Comparison of ENCODE assay signal across 19 cellular contexts in genomic region chrX:25014366-25014838, GRCh38. TPM values are rescaled to one million over a fixed set of nuclear protein-coding genes. Genes with fewer than 3 reads are reported as not detected.
DNase-seq lines count a peak whose midpoint lies in the region; ATAC-seq and TF ChIP-seq lines count a peak whose summit lies in the region.
"Had no signal": no experiment of that assay in that cellular context is flagged by ENCODE, and none has a peak within 500 bp of the region (broad histone marks: within the 10 kb centered on the region; RNA-seq: fewer than 3 reads in every experiment).

No MANE protein-coding gene starts in this region.

- no peaks in the 10 kb centered on the region for H3K36me3 Mint-ChIP-seq in CD4-positive, CD25-positive, alpha-beta regulatory T cell
- H3K36me3 Mint-ChIP-seq in Caco-2 (ENCODE audit: insufficient read depth, unreplicated experiment) (peaks cover 6% of the 10 kb centered on the region), neural crest cell (ENCODE audit: low read depth) (no peaks in the 10 kb centered on the region)
- H3K36me3 Mint-ChIP-seq in central memory CD8-positive, alpha-beta T cell (ENCODE audit: insufficient read depth): peaks cover 3% of the 10 kb centered on the region

- peaks cover 85% of the 10 kb centered on the region for H3K27me3 Mint-ChIP-seq in CD4-positive, CD25-positive, alpha-beta regulatory T cell
- peaks cover 15% of the 10 kb centered on the region for H3K27me3 Mint-ChIP-seq in Caco-2 (ENCODE audit: insufficient read depth, unreplicated experiment)
- H3K27me3 Mint-ChIP-seq in central memory CD8-positive, alpha-beta T cell: peaks cover 72% of the 10 kb centered on the region
- peaks cover 96% of the 10 kb centered on the region for H3K27me3 Mint-ChIP-seq in neural crest cell (ENCODE audit: low read depth)

- ATAC-seq in CD4-positive, CD25-positive, alpha-beta regulatory T cell (ENCODE audit: low read depth in 2 of 2): no peak
- no peak for ATAC-seq in central memory CD8-positive, alpha-beta T cell (replicated peaks; ENCODE audit: extremely low read depth, poor library complexity, severe bottlenecking)
- no peak for ATAC-seq in HG03039 (IDR thresholded peaks at IDR 0.05; ENCODE audit: unreplicated experiment)

- no peaks in the 10 kb centered on the region for H3K36me3 ChIP-seq in CD4-positive, CD25-positive, alpha-beta regulatory T cell (ENCODE audit: control insufficient read depth, insufficient read depth, low read length)
- no peaks in the 10 kb centered on the region for H3K36me3 ChIP-seq in Caco-2 (ENCODE audit: control insufficient read depth, insufficient read depth, low read length)
- H3K36me3 ChIP-seq: tibial artery had no signal

- no peaks in the 10 kb centered on the region for H3K9me3 ChIP-seq in CD4-positive, CD25-positive, alpha-beta regulatory T cell (ENCODE audit: control insufficient read depth in 2 of 2, low read length in 2 of 2)
- no peaks in the 10 kb centered on the region for H3K9me3 ChIP-seq in Caco-2

- no peak overlapping the region for H3K27ac Mint-ChIP-seq in CD4-positive, CD25-positive, alpha-beta regulatory T cell
- no peak overlapping the region for H3K27ac Mint-ChIP-seq in Caco-2 (ENCODE audit: unreplicated experiment)
- H3K27ac Mint-ChIP-seq in central memory CD8-positive, alpha-beta T cell (ENCODE audit: low read depth): peak overlapping the region; percentile 85
- H3K27ac Mint-ChIP-seq in neural crest cell (ENCODE audit: unreplicated experiment): no peak overlapping the region

- H3K4me1 Mint-ChIP-seq in CD4-positive, CD25-positive, alpha-beta regulatory T cell: peaks cover 2 to 43% (median 12%) of the 10 kb centered on the region in 4 donors
- H3K4me1 Mint-ChIP-seq in Caco-2 (ENCODE audit: low read depth, unreplicated experiment): no peaks in the 10 kb centered on the region
- H3K4me1 Mint-ChIP-seq in central memory CD8-positive, alpha-beta T cell: peaks cover 7% of the 10 kb centered on the region
- H3K4me1 Mint-ChIP-seq in neural crest cell: peaks cover 17% of the 10 kb centered on the region

- intact Hi-C loops in Caco-2 (cut with micrococcal nuclease; ENCODE audit: unreplicated experiment): no loop called here

- peaks cover 14% of the 10 kb centered on the region for H3K4me1 ChIP-seq in CD4-positive, CD25-positive, alpha-beta regulatory T cell (ENCODE audit: control insufficient read depth, insufficient read depth, low read length, poor library complexity, severe bottlenecking)
- no peaks in the 10 kb centered on the region for H3K4me1 ChIP-seq in Caco-2

- DNase-seq in CD4-positive, CD25-positive, alpha-beta regulatory T cell: no peak
- DNase-seq in Caco-2 (no peak), neural crest cell (ENCODE audit: low read depth, low spot score) (no peak), HT-29 (ENCODE audit: low spot score) (no peak), NCI-H2171 (lab: John Stamatoyannopoulos, UW) (no peak)
- no peak for DNase-seq in central memory CD8-positive, alpha-beta T cell (ENCODE audit: low spot score in 2 of 2)
- DNase-seq: activated CD4-positive, CD25-positive, alpha-beta regulatory T cell treated with anti-CD3 and anti-CD28 coated beads, Interleukin-2, amount 50 U/mL, for 72 hours; DND-41; GOT3; hippocampal formation; kidney glomerular epithelial cell; mesendoderm; stimulated activated CD4-positive, alpha-beta T cell treated with anti-CD3 and anti-CD28 coated beads, Interleukin-2, amount 100 ng/mL, for 48 hours; T-helper 9 cell; tibial artery had no signal

- H3K27me3 ChIP-seq in CD4-positive, CD25-positive, alpha-beta regulatory T cell (ENCODE audit: control insufficient read depth, insufficient read depth, low read length): peaks cover 10% of the 10 kb centered on the region
- no peaks in the 10 kb centered on the region for H3K27me3 ChIP-seq in Caco-2 (replicated peaks; ENCODE audit: control insufficient read depth, insufficient read depth, low read length)

- H3K27ac ChIP-seq in CD4-positive, CD25-positive, alpha-beta regulatory T cell (ENCODE audit: insufficient read depth, low read length, poor library complexity, severe bottlenecking): no peak overlapping the region
- H3K27ac ChIP-seq: C4-2B, HL-60, tibial artery had no signal

- POLR2A ChIA-PET in Caco-2 (lab: Charles Lee): no interaction called here

- CTCF ChIA-PET in Caco-2 (lab: Charles Lee): no interaction called here

- TF ChIP-seq CTCF in Caco-2 (IDR thresholded peaks at IDR 0.05; ENCODE audit: insufficient read depth in 1 of 2, low read depth in 1 of 2, low read length in 1 of 2, severe bottlenecking in 1 of 2, unreplicated experiment in 1 of 2) (no peak), neural crest cell (conservative IDR thresholded peaks at IDR 0.05) (no peak)

- peaks cover 0 to 9% (median 0%) of the 10 kb centered on the region in 7 donors for H3K9me3 Mint-ChIP-seq in CD4-positive, CD25-positive, alpha-beta regulatory T cell
- H3K9me3 Mint-ChIP-seq in Caco-2 (ENCODE audit: unreplicated experiment) (no peaks in the 10 kb centered on the region), neural crest cell (no peaks in the 10 kb centered on the region)
- H3K9me3 Mint-ChIP-seq in central memory CD8-positive, alpha-beta T cell: no peaks in the 10 kb centered on the region

- H3K4me3 Mint-ChIP-seq in CD4-positive, CD25-positive, alpha-beta regulatory T cell: peak overlapping the region in 3 of 4 donors; percentile 41 to 64 (median 59)
- H3K4me3 Mint-ChIP-seq in Caco-2 (ENCODE audit: unreplicated experiment): peak overlapping the region; percentile 71
- peak overlapping the region; percentile 80 for H3K4me3 Mint-ChIP-seq in central memory CD8-positive, alpha-beta T cell
- H3K4me3 Mint-ChIP-seq in neural crest cell: peak overlapping the region; percentile 3

- no TSS peak for BruUV-seq in Caco-2 (replicated peaks; lab: Mats Ljungman, UMichigan)

- no peak overlapping the region for H3K4me3 ChIP-seq in CD4-positive, CD25-positive, alpha-beta regulatory T cell (ENCODE audit: low read depth, low read length)
- no peak overlapping the region for H3K4me3 ChIP-seq in Caco-2 (ENCODE audit: low read depth, low read length)
- H3K4me3 ChIP-seq: tibial artery had no signal

RNA-seq across cellular contexts. Expression of gene ARX, which starts 1.4 kb away (rescaled TPM):
- not detected for total RNA-seq in CD4-positive, CD25-positive, alpha-beta regulatory T cell
- polyA plus RNA-seq in CD4-positive, CD25-positive, alpha-beta regulatory T cell: not detected
- total RNA-seq in Caco-2 (2022) (0.49 and 0.52 TPM in 2 replicates), neural crest cell (0.16 and 0.20 TPM in 2 replicates)
- total RNA-seq in HT-29 (2014; rRNA removed; shearing (Covaris generic)): not detected in 2 replicates
- total RNA-seq: cerebellum had no signal

Comparison
In these comparisons a context has a peak if more than half of its experiments do, and no peak if none do; other contexts are left out.
1. H3K4me3 Mint-ChIP-seq: peak in every context shown above with its lines; median percentile 80 in central memory CD8-positive, alpha-beta T cell; 71 in Caco-2; 59 in CD4-positive, CD25-positive, alpha-beta regulatory T cell; 3 in neural crest cell.